ENCODE assay signal across 9 cellular contexts in genomic region chr16:7561908-7562405, GRCh38.
"Had no signal": no experiment of that assay in that cellular context is flagged by ENCODE, and none has a peak within 500 bp of the region (broad histone marks: within the 10 kb centered on the region; RNA-seq: fewer than 3 reads in every experiment).

No MANE protein-coding gene starts in this region.

- H3K4me3 ChIP-seq: GM23248, GM23338, HAP-1 had no signal

- DNase-seq: GM23248, GOT3, H7, H9, HCEC 1CT, HFFc6 had no signal

- H2AFZ ChIP-seq: GM23248, GM23338 had no signal

- H3K9me3 ChIP-seq: HAP-1 had no signal

- H3K36me3 ChIP-seq: HAP-1 had no signal

- H3K27ac ChIP-seq: GM23248 had no signal

- H3K4me2 ChIP-seq: GM23338 had no signal

- H3K9ac ChIP-seq: GM23248 had no signal

- H3K9me3 Mint-ChIP-seq: GM23338, H9 had no signal

- H3K27ac Mint-ChIP-seq: GM23338, H9, HFFc6 had no signal

- H3K4me1 ChIP-seq: HAP-1 had no signal

- H3K4me3 Mint-ChIP-seq: GM23338, H9, HFFc6 had no signal

- ATAC-seq: GM23338, HCT116 had no signal
